13 cellular contexts compared by ENCODE assay signal in the genomic region with DNA sequence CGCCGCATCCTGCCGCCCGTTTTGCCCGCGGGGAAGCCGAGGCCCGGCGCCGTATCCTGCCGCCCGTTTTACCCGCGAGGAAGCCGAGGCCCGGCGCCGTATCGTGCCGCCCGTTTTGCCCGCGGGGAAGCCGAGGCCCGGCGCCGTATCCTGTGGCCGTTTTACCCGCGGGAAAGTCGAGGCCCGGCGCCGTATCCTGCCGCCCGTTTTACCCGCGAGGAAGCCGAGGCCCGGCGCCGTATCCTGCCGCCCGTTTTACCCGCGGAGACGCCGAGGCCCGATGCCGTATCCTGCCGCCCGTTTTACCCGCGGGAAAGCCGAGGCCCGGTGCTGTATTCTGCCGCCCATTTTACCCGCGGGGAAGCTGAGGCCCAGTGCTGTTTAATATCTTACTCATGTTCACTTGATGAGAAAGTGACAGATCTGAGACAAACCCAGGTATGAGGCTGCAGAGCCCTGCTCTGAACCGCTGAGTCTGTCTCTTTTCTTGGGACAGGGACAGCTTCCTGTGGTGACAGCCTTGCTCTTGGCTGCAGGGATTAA.
A peak's percentile ranks its signal among the peaks of the same experiment; 100 is the strongest.
DNase-seq lines count a peak whose midpoint lies in the region; FAIRE-seq and TF ChIP-seq lines count a peak whose summit lies in the region.
"Had no signal": no experiment of that assay in that cellular context is flagged by ENCODE, and none has a peak within 500 bp of the region (broad histone marks: within the 10 kb centered on the region; RNA-seq: fewer than 3 reads in every experiment).

No MANE protein-coding gene starts in this region.

- FAIRE-seq in D721Med (lab: Jason Lieb, UNC) = no peak

- no peaks in the 10 kb centered on the region for H3K4me1 Mint-ChIP-seq in activated T-helper 1 cell treated with anti-CD3 and anti-CD28 coated beads, Interleukin-12 subunit alpha, Interleukin-12 subunit beta, Interleukin-2, Interleukin-4 antibody, amounts not matched to agents 30 ng/mL and 10 ng/mL and 1 ng/mL, durations not matched to agents 14 hours and 24 hours and 36 hours (ENCODE audit: low read depth)

- H3K9ac ChIP-seq in adipocyte (ENCODE audit: low read length) = peak overlapping the region; percentile 9

- TF ChIP-seq CTCF in D721Med (IDR thresholded peaks at IDR 0.05; ENCODE audit: insufficient read depth, missing control alignments) = no peak

- H3K27ac Mint-ChIP-seq in activated T-helper 1 cell treated with anti-CD3 and anti-CD28 coated beads, Interleukin-12 subunit alpha, Interleukin-12 subunit beta, Interleukin-2, Interleukin-4 antibody, amounts not matched to agents 30 ng/mL and 10 ng/mL and 1 ng/mL, durations not matched to agents 14 hours and 24 hours and 36 hours = no peak overlapping the region

- no peak overlapping the region for H3K4me3 Mint-ChIP-seq in activated T-helper 1 cell treated with anti-CD3 and anti-CD28 coated beads, Interleukin-12 subunit alpha, Interleukin-12 subunit beta, Interleukin-2, Interleukin-4 antibody, amounts not matched to agents 30 ng/mL and 10 ng/mL and 1 ng/mL, durations not matched to agents 14 hours and 24 hours and 36 hours

- no peaks in the 10 kb centered on the region for H3K36me3 Mint-ChIP-seq in activated T-helper 1 cell treated with anti-CD3 and anti-CD28 coated beads, Interleukin-12 subunit alpha, Interleukin-12 subunit beta, Interleukin-2, Interleukin-4 antibody, amounts not matched to agents 30 ng/mL and 10 ng/mL and 1 ng/mL, durations not matched to agents 14 hours and 24 hours and 36 hours (ENCODE audit: low read depth)

- intact Hi-C loops in activated T-helper 1 cell treated with anti-CD3 and anti-CD28 coated beads, Interleukin-12 subunit alpha, Interleukin-12 subunit beta, Interleukin-2, Interleukin-4 antibody, amounts not matched to agents 30 ng/mL and 10 ng/mL and 1 ng/mL, durations not matched to agents 14 hours and 24 hours and 36 hours (cut with micrococcal nuclease) = no loop called here

- peak overlapping the region; percentile 60 for H2AFZ ChIP-seq in ACC112 (ENCODE audit: low read length, unreplicated experiment)

- H3K36me3 ChIP-seq in ACC112 (ENCODE audit: insufficient read depth, low read length) (no peaks in the 10 kb centered on the region), adipocyte (ENCODE audit: control insufficient read depth, insufficient read depth, low read length, severe bottlenecking) (no peaks in the 10 kb centered on the region)

- no peaks in the 10 kb centered on the region for H3K9me3 Mint-ChIP-seq in activated T-helper 1 cell treated with anti-CD3 and anti-CD28 coated beads, Interleukin-12 subunit alpha, Interleukin-12 subunit beta, Interleukin-2, Interleukin-4 antibody, amounts not matched to agents 30 ng/mL and 10 ng/mL and 1 ng/mL, durations not matched to agents 14 hours and 24 hours and 36 hours

- H3K27ac ChIP-seq in ACC112 (ENCODE audit: low read depth, low read length) = no peak overlapping the region

- H3K4me1 ChIP-seq in ACC112 (ENCODE audit: control insufficient read depth, insufficient read depth, low read length, unreplicated experiment) = peaks cover 4% of the 10 kb centered on the region
- H3K4me1 ChIP-seq in adipocyte (ENCODE audit: control insufficient read depth, insufficient read depth, low read length) = no peaks in the 10 kb centered on the region
- H3K4me1 ChIP-seq in mononuclear cell (ENCODE audit: insufficient read depth, low read length) = peaks cover 11% of the 10 kb centered on the region

- H3K27me3 ChIP-seq in ACC112 (ENCODE audit: insufficient read depth, low read length) (peaks cover 32% of the 10 kb centered on the region), adipocyte (replicated peaks; ENCODE audit: control insufficient read depth, insufficient read depth, low read length) (peaks cover 44% of the 10 kb centered on the region), mononuclear cell (ENCODE audit: insufficient read depth, low read length) (no peaks in the 10 kb centered on the region)

- peak; percentile 31 for DNase-seq in DMS153 (lab: John Stamatoyannopoulos, UW)
- no peak for DNase-seq in adipocyte (ENCODE audit: low read depth)
- no peak for DNase-seq in KG1 (lab: John Stamatoyannopoulos, UW)
- DNase-seq in D721Med (ENCODE audit: insufficient read length, low spot score) = no peak
- DNase-seq in activated T-helper 1 cell treated with anti-CD3 and anti-CD28 coated beads, Interleukin-12 subunit alpha, Interleukin-12 subunit beta, Interleukin-2, Interleukin-4 antibody, amounts not matched to agents 30 ng/mL and 10 ng/mL and 1 ng/mL, durations not matched to agents 14 hours and 24 hours and 36 hours (ENCODE audit: low spot score) = no peak
- DNase-seq in A172 (ENCODE audit: low spot score) = no peak
- DNase-seq: activated CD8-positive, alpha-beta memory T cell treated with anti-CD3 and anti-CD28 coated beads, Interleukin-2, amount 50 U/mL, for 48 hours; cerebellar nuclear complex; COR-L47; NCI-H1694 treated with DMSO at 0.1 percent for 48 hours; OCI-M1 had no signal

- H3K9me3 ChIP-seq in adipocyte (ENCODE audit: control insufficient read depth, low read length) = peaks cover 11% of the 10 kb centered on the region
- no peaks in the 10 kb centered on the region for H3K9me3 ChIP-seq in mononuclear cell (ENCODE audit: low read depth, low read length)

- peak overlapping the region; percentile 65 for H3K4me3 ChIP-seq in ACC112 (ENCODE audit: low read depth, low read length)
- H3K4me3 ChIP-seq in adipocyte (ENCODE audit: low read length) = peak overlapping the region; percentile 29
- H3K4me3 ChIP-seq in mononuclear cell (ENCODE audit: low read length) = peak overlapping the region; percentile 16

- peaks cover 23% of the 10 kb centered on the region for H3K27me3 Mint-ChIP-seq in activated T-helper 1 cell treated with anti-CD3 and anti-CD28 coated beads, Interleukin-12 subunit alpha, Interleukin-12 subunit beta, Interleukin-2, Interleukin-4 antibody, amounts not matched to agents 30 ng/mL and 10 ng/mL and 1 ng/mL, durations not matched to agents 14 hours and 24 hours and 36 hours (ENCODE audit: insufficient read depth)

- H3K79me2 ChIP-seq in ACC112 (ENCODE audit: control insufficient read depth, insufficient read depth, low read length, unreplicated experiment) = no peaks in the 10 kb centered on the region
